ENCODE assay signal across 8 cellular contexts in the genomic region with DNA sequence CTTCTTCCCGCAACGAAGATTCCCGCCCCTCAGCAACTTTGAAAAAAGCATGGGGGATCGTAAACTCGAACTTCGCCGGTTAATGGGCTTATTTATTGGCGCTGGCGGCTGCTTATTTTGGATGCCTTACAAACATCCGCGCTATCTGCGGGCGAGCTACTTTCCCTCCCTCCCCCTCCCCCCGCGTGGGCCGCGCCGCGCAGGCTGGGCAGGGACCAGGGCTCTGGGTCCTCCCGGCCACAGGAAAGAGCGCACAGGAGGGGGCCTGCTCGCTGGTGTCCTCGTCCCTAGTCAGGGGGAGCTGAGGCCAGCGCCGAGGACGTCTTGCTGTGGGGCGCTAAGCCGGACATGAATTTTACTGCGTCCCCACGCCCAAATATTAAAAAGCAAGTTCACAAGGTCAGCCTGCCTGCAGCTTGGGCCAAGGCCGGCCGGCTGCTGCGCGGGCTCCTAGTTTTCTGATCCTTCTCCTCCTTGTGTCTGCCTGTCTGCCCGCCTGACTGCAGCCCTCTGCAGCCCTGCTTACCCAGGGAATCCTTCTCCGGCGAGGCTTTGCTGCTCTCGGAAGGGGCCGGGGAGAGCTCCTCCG. TPM values are rescaled to one million over a fixed set of nuclear protein-coding genes. Genes with fewer than 3 reads are reported as not detected.
A peak's percentile ranks its signal among the peaks of the same experiment; 100 is the strongest.
DNase-seq lines count a peak whose midpoint lies in the region; ATAC-seq, FAIRE-seq and TF ChIP-seq lines count a peak whose summit lies in the region.

No MANE protein-coding gene starts in this region.

- H3K27ac Mint-ChIP-seq in HFFc6 = peak overlapping the region; percentile 99

- H3K36me3 Mint-ChIP-seq in HFFc6 (ENCODE audit: low read depth) = peaks cover 61% of the 10 kb centered on the region

- H3K4me3 Mint-ChIP-seq in HFFc6 = peak overlapping the region; percentile 96

- H3K27me3 Mint-ChIP-seq in HFFc6 (ENCODE audit: insufficient read depth) = peaks cover 26% of the 10 kb centered on the region

- no peaks in the 10 kb centered on the region for H3K4me1 ChIP-seq in kidney (ENCODE audit: control insufficient read depth in 1 of 2, insufficient read depth in 1 of 2, low read depth in 1 of 2, low read length in 2 of 2)
- peaks cover 0 to 90% (median 87%) of the 10 kb centered on the region in 5 donors for H3K4me1 ChIP-seq in subcutaneous abdominal adipose tissue (ENCODE audit: control insufficient read depth in 5 of 5, insufficient read depth in 5 of 5, low read length in 5 of 5)

- H3K9ac ChIP-seq in kidney (ENCODE audit: low read length in 2 of 2) (peak overlapping the region; percentile 29 to 95), subcutaneous abdominal adipose tissue (ENCODE audit: low read length in 5 of 5) (peak overlapping the region; percentile 52 to 71 (median 63))

- H3K36me3 ChIP-seq in kidney (ENCODE audit: control insufficient read depth in 1 of 2, insufficient read depth in 2 of 2, low read length in 2 of 2) (no peaks in the 10 kb centered on the region), subcutaneous abdominal adipose tissue (ENCODE audit: control insufficient read depth in 5 of 5, insufficient read depth in 5 of 5, low read length in 5 of 5) (no peaks in the 10 kb centered on the region)

- peak overlapping the region; percentile 84 to 90 for H3K27ac ChIP-seq in kidney (ENCODE audit: low read depth in 2 of 2, low read length in 2 of 2)
- peak overlapping the region; percentile 98 for H3K27ac ChIP-seq in subcutaneous abdominal adipose tissue (ENCODE audit: low read depth, low read length)

- H3K4me3 ChIP-seq in kidney (ENCODE audit: low read length in 2 of 2) (peak overlapping the region; percentile 62 to 86), subcutaneous abdominal adipose tissue (ENCODE audit: low read depth in 1 of 5, low read length in 5 of 5) (peak overlapping the region; percentile 69 to 86 (median 76))

- no peak for FAIRE-seq in kidney (lab: Jason Lieb, UNC)

- peaks cover 0 to 28% (median 12%) of the 10 kb centered on the region in 5 donors for H3K27me3 ChIP-seq in subcutaneous abdominal adipose tissue (ENCODE audit: control insufficient read depth in 5 of 5, insufficient read depth in 4 of 5, low read length in 5 of 5)

- H3K9me3 Mint-ChIP-seq in HFFc6 = no peaks in the 10 kb centered on the region

- H3K9me3 ChIP-seq in kidney (ENCODE audit: control insufficient read depth in 1 of 2, low read length in 2 of 2) = no peaks in the 10 kb centered on the region
- H3K9me3 ChIP-seq in subcutaneous abdominal adipose tissue (ENCODE audit: control insufficient read depth in 5 of 5, low read length in 5 of 5) = no peaks in the 10 kb centered on the region

- no peak for ATAC-seq in HG03045 (IDR thresholded peaks at IDR 0.05; ENCODE audit: unreplicated experiment)

- intact Hi-C loops in kidney (cut with DNase I) = loop anchor here (10.0 kb wide), 1 partner anchor 1318 kb away; no protein-coding TSS in a partner anchor

- peaks cover 62% of the 10 kb centered on the region for H3K4me1 Mint-ChIP-seq in HFFc6 (ENCODE audit: low read depth)

- TF ChIP-seq CTCF in HFFc6 (IDR thresholded peaks at IDR 0.05) = no peak
- TF ChIP-seq CTCF in kidney (IDR thresholded peaks at IDR 0.05; ENCODE audit: borderline replicate concordance, extremely low read depth, insufficient read depth) = no peak

- DNase-seq in AG20443 (ENCODE audit: low spot score) = peak; percentile 72
- peak; percentile 89 for DNase-seq in HFFc6
- DNase-seq in activated CD8-positive, alpha-beta memory T cell treated with anti-CD3 and anti-CD28 coated beads for 24 hours = peak; percentile 68
- peak; percentile 98 for DNase-seq in kidney
- no peak for DNase-seq in SKM-1 (lab: John Stamatoyannopoulos, UW; ENCODE audit: unreplicated experiment)
- no peak for DNase-seq in activated gamma-delta T cell treated with Interleukin-2 at 50 U/mL for 16 hours

RNA-seq across cellular contexts. Expression of gene HOXA10, which starts 1.2 kb away (rescaled TPM):
- 10 to 100 TPM; 38.9 to 43.5 (median 41.1) TPM for total RNA-seq in HFFc6 (2021; fragmentation: NEBNext Ultra II Directional; extraction: Animal tissue kit (Norgen Biotek cat#: 25700))
- total RNA-seq in kidney = 16.3 TPM
- 17.9 TPM for polyA plus RNA-seq in kidney (ENCODE audit: insufficient read depth, low read depth, low replicate concordance)

RNA-seq across cellular contexts. Expression of gene HOXA9, which starts 7.6 kb away (rescaled TPM):
- 10 to 100 TPM; 25.2 to 37.0 (median 26.7) TPM for total RNA-seq in HFFc6 (2021; fragmentation: NEBNext Ultra II Directional; extraction: Animal tissue kit (Norgen Biotek cat#: 25700))
- total RNA-seq in kidney = 36.8 TPM
- polyA plus RNA-seq in kidney (ENCODE audit: insufficient read depth, low read depth, low replicate concordance) = 36.7 TPM

RNA-seq across cellular contexts. Expression of gene HOXA11, which starts 12.1 kb away (rescaled TPM):
- 10 to 100 TPM; 33.1 to 42.1 (median 39.1) TPM for total RNA-seq in HFFc6 (2021; fragmentation: NEBNext Ultra II Directional; extraction: Animal tissue kit (Norgen Biotek cat#: 25700))
- 5.2 TPM for total RNA-seq in kidney
- 5.5 TPM for polyA plus RNA-seq in kidney (ENCODE audit: insufficient read depth, low read depth, low replicate concordance)

RNA-seq across cellular contexts. Expression of gene HOXA7, which starts 16.4 kb away (rescaled TPM):
- total RNA-seq in HFFc6 (2021; fragmentation: NEBNext Ultra II Directional; extraction: Animal tissue kit (Norgen Biotek cat#: 25700)) = 1 to 10 TPM; 6.2 to 8.2 (median 6.8) TPM
- total RNA-seq in kidney = 31.3 TPM
- 23.8 TPM for polyA plus RNA-seq in kidney (ENCODE audit: insufficient read depth, low read depth, low replicate concordance)

RNA-seq across cellular contexts. Expression of gene HOXA3, which starts 20.5 kb away (rescaled TPM):
- total RNA-seq in HFFc6 (2021; fragmentation: NEBNext Ultra II Directional; extraction: Animal tissue kit (Norgen Biotek cat#: 25700)) = 1 to 10 TPM in 3 of 6 experiments, under 1 TPM in 3; 0.33 to 1.9 (median 1.1) TPM
- 21.2 TPM for total RNA-seq in kidney
- 6.3 TPM for polyA plus RNA-seq in kidney (ENCODE audit: insufficient read depth, low read depth, low replicate concordance)

Comparison
In these comparisons a context has a peak if more than half of its experiments do, and no peak if none do; other contexts are left out.
1. DNase-seq: peak in AG20443 (single experiment), HFFc6 (single experiment), activated CD8-positive, alpha-beta memory T cell treated with anti-CD3 and anti-CD28 coated beads for 24 hours (single experiment) and kidney (single experiment); none in SKM-1 (single experiment) and activated gamma-delta T cell treated with Interleukin-2 at 50 U/mL for 16 hours (single experiment).